Comparison of ENCODE assay signal across 8 cellular contexts in the genomic region with DNA sequence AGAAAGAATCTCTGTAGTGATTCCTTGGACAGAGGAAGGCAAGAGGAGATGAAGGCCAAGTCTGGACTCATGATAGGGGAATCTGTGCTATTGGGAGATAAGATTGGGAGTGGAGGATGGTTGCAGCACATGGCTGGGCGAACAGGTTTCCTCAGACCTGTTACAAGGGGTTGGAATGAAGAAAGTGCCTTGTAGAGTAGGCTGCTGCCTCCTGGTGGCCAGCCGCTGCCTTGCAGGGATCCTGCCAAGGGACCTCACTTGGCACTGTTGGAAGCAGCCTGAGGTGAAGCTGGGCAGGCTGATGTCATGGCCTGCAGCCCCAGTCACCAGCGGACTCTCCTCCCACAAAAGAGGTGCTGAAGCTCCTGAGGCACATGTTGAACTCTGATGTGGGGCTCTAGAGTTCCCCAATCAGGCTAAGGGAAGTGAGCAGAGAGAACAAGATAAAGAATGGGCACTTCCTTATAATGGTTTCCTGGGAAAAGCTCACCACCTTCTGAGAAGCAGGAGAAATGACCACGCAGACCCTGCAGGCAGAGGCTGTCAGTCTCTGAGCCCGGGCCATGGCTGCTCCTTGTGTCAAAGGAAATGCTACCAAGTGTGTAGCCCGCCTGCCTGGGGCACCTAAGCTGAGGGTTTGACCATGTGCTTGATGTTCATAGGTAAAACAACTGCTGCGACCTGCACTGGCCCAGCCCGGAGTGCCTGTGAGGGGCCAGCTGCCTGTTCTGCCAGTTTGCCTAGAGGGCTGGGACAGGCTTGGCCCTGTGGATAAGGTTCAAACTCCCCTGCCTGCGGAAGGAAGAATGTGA. TPM values are rescaled to one million over a fixed set of nuclear protein-coding genes. Genes with fewer than 3 reads are reported as not detected.
A peak's percentile ranks its signal among the peaks of the same experiment; 100 is the strongest.
DNase-seq lines count a peak whose midpoint lies in the region; ATAC-seq and TF ChIP-seq lines count a peak whose summit lies in the region.

No MANE protein-coding gene starts in this region.

- TF ChIP-seq RAD21 in IMR-90 (IDR thresholded peaks at IDR 0.05; ENCODE audit: low read length), result peak; percentile 79

- H3K4me2 ChIP-seq in DND-41 (ENCODE audit: insufficient read depth, low read length) (no peak overlapping the region), IMR-90 (ENCODE audit: low read depth, low read length) (no peak overlapping the region)

- peaks cover 41 to 46% of the 10 kb centered on the region in 2 donors for H3K4me1 Mint-ChIP-seq in natural killer cell
- peaks cover 30 to 56% of the 10 kb centered on the region in 2 donors for H3K4me1 Mint-ChIP-seq in stimulated activated naive B cell treated with anti-CD40 and anti-IgM and Interleukin-4, amounts not matched to agents 10 μg/mL and 1 μg/mL and 100 μg/mL, for 72 hours

- H3K27me3 ChIP-seq in DND-41 (ENCODE audit: insufficient read depth, low read length, poor library complexity), result no peaks in the 10 kb centered on the region
- H3K27me3 ChIP-seq in IMR-90 (ENCODE audit: control insufficient read depth, insufficient read depth, low read length), result no peaks in the 10 kb centered on the region
- H3K27me3 ChIP-seq in Peyer's patch, result no peaks in the 10 kb centered on the region

- H4K20me1 ChIP-seq in DND-41 (ENCODE audit: insufficient read depth, low read length) (peaks cover 13% of the 10 kb centered on the region; the same call in 1 of the 2 replicates), IMR-90 (ENCODE audit: insufficient read depth, low read length) (no peaks in the 10 kb centered on the region; the same call in 1 of the 2 replicates)

- H2BK5ac ChIP-seq in IMR-90 (ENCODE audit: low read depth, low read length, poor library complexity, severe bottlenecking), result no peak overlapping the region

- H3K79me2 ChIP-seq in DND-41 (ENCODE audit: insufficient read depth, low read length), result peaks cover 30% of the 10 kb centered on the region

- no peak overlapping the region for H3K4ac ChIP-seq in IMR-90 (ENCODE audit: low read depth, low read length)

- H3K9me3 ChIP-seq in DND-41 (ENCODE audit: insufficient read depth, low read length, severe bottlenecking), result no peaks in the 10 kb centered on the region
- no peaks in the 10 kb centered on the region for H3K9me3 ChIP-seq in IMR-90 (ENCODE audit: control insufficient read depth, insufficient read depth, low read length)
- no peaks in the 10 kb centered on the region for H3K9me3 ChIP-seq in Peyer's patch

- DNase-seq in DND-41, result peak; percentile 85
- peak; percentile 80 for DNase-seq in IMR-90
- DNase-seq in Peyer's patch, result peak; percentile 85 to 96 (median 90)
- peak; percentile 59 for DNase-seq in activated T-helper 1 cell treated with Interleukin-2 at 50 U/mL for 16 hours (ENCODE audit: low read depth)
- peak; percentile 86 for DNase-seq in fibroblast of mammary gland (ENCODE audit: low read depth)
- peak; percentile 73 for DNase-seq in natural killer cell
- DNase-seq in stimulated activated naive B cell treated with anti-CD40 and anti-IgM and Interleukin-4, amounts not matched to agents 10 μg/mL and 1 μg/mL and 100 μg/mL, for 72 hours, result peak; percentile 67

- CTCF ChIA-PET in IMR-90 (lab: Yijun Ruan, JAX), result interaction anchor here (0.6 to 1.6 kb wide), 10 partner anchors 10 to 402 kb away, joined by 3 to 9 read pairs (median 5); a partner anchor contains a TSS

- peak overlapping the region; percentile 87 to 98 for H3K27ac Mint-ChIP-seq in natural killer cell
- peak overlapping the region; percentile 83 for H3K27ac Mint-ChIP-seq in stimulated activated naive B cell treated with anti-CD40 and anti-IgM and Interleukin-4, amounts not matched to agents 10 μg/mL and 1 μg/mL and 100 μg/mL, for 72 hours

- no peak overlapping the region for H3K18ac ChIP-seq in IMR-90 (ENCODE audit: low read depth, low read length)

- in situ Hi-C loops in IMR-90 (cut with MboI; ENCODE audit: low sequenced_read_pairs), result no loop called here

- no peaks in the 10 kb centered on the region for H3K36me3 Mint-ChIP-seq in natural killer cell
- peaks cover 0 to 10% of the 10 kb centered on the region in 2 donors for H3K36me3 Mint-ChIP-seq in stimulated activated naive B cell treated with anti-CD40 and anti-IgM and Interleukin-4, amounts not matched to agents 10 μg/mL and 1 μg/mL and 100 μg/mL, for 72 hours

- H3K4me3 Mint-ChIP-seq in natural killer cell, result peak overlapping the region; percentile 92
- H3K4me3 Mint-ChIP-seq in stimulated activated naive B cell treated with anti-CD40 and anti-IgM and Interleukin-4, amounts not matched to agents 10 μg/mL and 1 μg/mL and 100 μg/mL, for 72 hours, result peak overlapping the region in 1 of 2 donors; percentile 62

- no peak overlapping the region for H3K56ac ChIP-seq in IMR-90 (ENCODE audit: extremely low read depth, insufficient read depth, low read length)

- H3K27ac ChIP-seq in DND-41 (ENCODE audit: low read length), result no peak overlapping the region
- H3K27ac ChIP-seq in IMR-90 (ENCODE audit: insufficient read depth, low read length), result no peak overlapping the region
- H3K27ac ChIP-seq in Peyer's patch, result no peak overlapping the region

- peak; percentile 58 for ATAC-seq in DND-41 (ENCODE audit: insufficient read depth, low read depth)
- peak; percentile 55 for ATAC-seq in IMR-90 (ENCODE audit: low read depth)
- ATAC-seq in natural killer cell, result peak in 1 of 3 donors; percentile 29
- ATAC-seq in stimulated activated naive B cell treated with anti-CD40 and anti-IgM and Interleukin-4, amounts not matched to agents 10 μg/mL and 1 μg/mL and 100 μg/mL, for 72 hours (replicated peaks), result no peak
- no peak for ATAC-seq in GM18858 (IDR thresholded peaks at IDR 0.05; ENCODE audit: unreplicated experiment)

- no peak overlapping the region for H3K14ac ChIP-seq in IMR-90 (replicated peaks; ENCODE audit: low read depth, low read length)

- H3K27me3 Mint-ChIP-seq in natural killer cell (ENCODE audit: low read depth in 2 of 2), result no peaks in the 10 kb centered on the region
- H3K27me3 Mint-ChIP-seq in stimulated activated naive B cell treated with anti-CD40 and anti-IgM and Interleukin-4, amounts not matched to agents 10 μg/mL and 1 μg/mL and 100 μg/mL, for 72 hours, result no peaks in the 10 kb centered on the region

- no peak overlapping the region for H2BK15ac ChIP-seq in IMR-90 (ENCODE audit: low read depth, low read length)

- H3K36me3 ChIP-seq in DND-41 (ENCODE audit: insufficient read depth, low read length) (peaks cover 5% of the 10 kb centered on the region), IMR-90 (ENCODE audit: control insufficient read depth, insufficient read depth, low read length) (peaks cover 9% of the 10 kb centered on the region), Peyer's patch (no peaks in the 10 kb centered on the region)

- no peak overlapping the region for H2AK5ac ChIP-seq in IMR-90 (ENCODE audit: low read depth, low read length)

- TF ChIP-seq CTCF in DND-41 (IDR thresholded peaks at IDR 0.05; ENCODE audit: borderline replicate concordance, extremely low read depth, low read length, poor library complexity, severe bottlenecking) (peak; percentile 98), IMR-90 (conservative IDR thresholded peaks at IDR 0.05; ENCODE audit: low read depth, low read length) (peak; percentile 96), Peyer's patch (IDR thresholded peaks at IDR 0.05) (peak; percentile 63 to 93 (median 92)), fibroblast of mammary gland (conservative IDR thresholded peaks at IDR 0.05; ENCODE audit: control insufficient read depth, insufficient read depth, low read depth, low read length) (peak; percentile 99), natural killer cell (IDR thresholded peaks at IDR 0.05) (peak; percentile 89)

- H2AFZ ChIP-seq in DND-41 (ENCODE audit: low read depth, low read length), result peak overlapping the region; percentile 38; the same call in 1 of the 2 replicates
- no peak overlapping the region for H2AFZ ChIP-seq in IMR-90 (replicated peaks; ENCODE audit: low read length, poor library complexity)

- POLR2A ChIA-PET in IMR-90 (lab: Charles Lee; ENCODE audit: unreplicated experiment), result no interaction called here

- peaks cover 0 to 36% of the 10 kb centered on the region in 2 experiments; a peak in 2 of 4 replicates for H3K79me1 ChIP-seq in IMR-90 (ENCODE audit: low read depth in 1 of 2, low read length in 2 of 2)

- H3K23ac ChIP-seq in IMR-90 (ENCODE audit: low read depth, low read length), result no peak overlapping the region

- H2BK20ac ChIP-seq in IMR-90 (ENCODE audit: low read depth, low read length), result no peak overlapping the region

- H3K9me3 Mint-ChIP-seq in natural killer cell, result no peaks in the 10 kb centered on the region
- H3K9me3 Mint-ChIP-seq in stimulated activated naive B cell treated with anti-CD40 and anti-IgM and Interleukin-4, amounts not matched to agents 10 μg/mL and 1 μg/mL and 100 μg/mL, for 72 hours, result no peaks in the 10 kb centered on the region

- no peak overlapping the region for H2BK120ac ChIP-seq in IMR-90 (ENCODE audit: low read depth, low read length)

- no peak overlapping the region for H4K8ac ChIP-seq in IMR-90 (ENCODE audit: low read depth in 2 of 2, low read length in 2 of 2)

- H4K5ac ChIP-seq in IMR-90 (ENCODE audit: low read depth, low read length), result no peak overlapping the region

- H3K9ac ChIP-seq in DND-41 (ENCODE audit: low read depth, low read length) (no peak overlapping the region), IMR-90 (ENCODE audit: low read depth, low read length) (no peak overlapping the region)

- H3K9me1 ChIP-seq in IMR-90 (ENCODE audit: insufficient read depth, low read length), result no peaks in the 10 kb centered on the region; the same call in 1 of the 2 replicates

- H2AK9ac ChIP-seq in IMR-90 (replicated peaks; ENCODE audit: low read depth, low read length, poor library complexity), result peak overlapping the region; percentile 58

- H3K4me1 ChIP-seq in DND-41 (ENCODE audit: insufficient read depth, low read length) (peaks cover 45% of the 10 kb centered on the region), IMR-90 (ENCODE audit: control insufficient read depth, insufficient read depth, low read length) (peaks cover 4% of the 10 kb centered on the region), Peyer's patch (peaks cover 0 to 34% (median 14%) of the 10 kb centered on the region in 4 donors)

- TF ChIP-seq POLR2A in IMR-90 (IDR thresholded peaks at IDR 0.05; ENCODE audit: low read depth, low read length), result no peak
- TF ChIP-seq POLR2A in Peyer's patch (IDR thresholded peaks at IDR 0.05), result no peak

- H4K91ac ChIP-seq in IMR-90 (ENCODE audit: insufficient read depth, low read depth, low read length), result no peak overlapping the region

- dilution Hi-C loops in IMR-90 (cut with HindIII; ENCODE audit: low sequenced_read_pairs, unreplicated experiment), result no loop called here

- no peak overlapping the region for H3K4me3 ChIP-seq in DND-41 (ENCODE audit: low read depth in 1 of 2, low read length in 2 of 2)
- no peak overlapping the region for H3K4me3 ChIP-seq in IMR-90 (ENCODE audit: insufficient read depth, low read depth, low read length)
- no peak overlapping the region for H3K4me3 ChIP-seq in Peyer's patch
- H3K4me3 ChIP-seq in fibroblast of mammary gland (ENCODE audit: control insufficient read depth, low read depth, low read length), result no peak overlapping the region

- 32% methylated on average over 4 of the region's 9 CpGs; no CpG with 5 or more reads in 1 of the 2 experiments for WGBS in IMR-90 (ENCODE audit: extremely low coverage in 2 of 2, insufficient read length in 1 of 2), 2 experiments

- intact Hi-C loops in IMR-90 (cut with micrococcal nuclease) (loop anchor here (1.0 to 10.0 kb wide), 3 partner anchors 167 to 1102 kb away; a partner anchor contains a TSS), natural killer cell (cut with micrococcal nuclease) (loop anchor here (1.0 to 5.0 kb wide), 4 partner anchors 17 to 1052 kb away; a partner anchor contains a TSS)

- no TSS peak for BruUV-seq in IMR-90 (replicated peaks; lab: Mats Ljungman, UMichigan)

RNA-seq across cellular contexts. Expression of a gene that starts 1.6 kb away (rescaled TPM):
- total RNA-seq in IMR-90 (2012; rRNA removed), result 26.9 and 30.3 TPM in 2 replicates
- polyA plus RNA-seq in IMR-90 (2012; rRNA removed), result 45.0 and 49.0 TPM in 2 replicates
- polyA plus RNA-seq in IMR-90 (2012; cell fraction: cytosol; rRNA removed), result 31.4 and 67.7 TPM in 2 replicates
- polyA plus RNA-seq in IMR-90 (2012; cell fraction: nucleus; rRNA removed; ENCODE audit: low replicate concordance), result 46.0 and 57.8 TPM in 2 replicates
- total RNA-seq in Peyer's patch, result 100 to 1,000 TPM in 1 of 4 donors, 10 to 100 TPM in 3; 22.3 to 118 (median 83.2) TPM
- total RNA-seq in natural killer cell, result 10 to 100 TPM; 41.1 to 46.8 (median 45.4) TPM

RNA-seq across cellular contexts. Expression of a gene that starts 37.4 kb away (rescaled TPM):
- under 0.01 TPM in 2 replicates for total RNA-seq in IMR-90 (2012; rRNA removed)
- 0.14 and 0.19 TPM in 2 replicates for polyA plus RNA-seq in IMR-90 (2012; rRNA removed)
- polyA plus RNA-seq in IMR-90 (2012; cell fraction: cytosol; rRNA removed), result 0.13 TPM in 1 of 2 replicates, not detected in the other
- 0.86 and 2.7 TPM in 2 replicates for polyA plus RNA-seq in IMR-90 (2012; cell fraction: nucleus; rRNA removed; ENCODE audit: low replicate concordance)
- 1 to 10 TPM in 1 of 4 donors, under 1 TPM in 2, not detected in 1; 0.54 to 2.5 (median 0.57) TPM for total RNA-seq in Peyer's patch
- 1 to 10 TPM; 5.6 to 8.0 (median 7.4) TPM for total RNA-seq in natural killer cell

Comparison
In these comparisons a context has a peak if more than half of its experiments do, and no peak if none do; other contexts are left out.
1. ATAC-seq: peak in DND-41 (single experiment) and IMR-90 (single experiment); none in stimulated activated naive B cell treated with anti-CD40 and anti-IgM and Interleukin-4, amounts not matched to agents 10 μg/mL and 1 μg/mL and 100 μg/mL, for 72 hours (0 of 2) and GM18858 (single experiment).
2. Peak in every context shown above with its lines, with median percentiles within 50 percentile points of each other: DNase-seq and CTCF ChIP-seq.